In genomic region chr9:131529597-131530545, GRCh38 we compare ENCODE assay signal across 8 cellular contexts.
DNase-seq lines count a peak whose midpoint lies in the region; ATAC-seq and TF ChIP-seq lines count a peak whose summit lies in the region.

No MANE protein-coding gene starts in this region.

- TF ChIP-seq CTCF in C4-2B (conservative IDR thresholded peaks at IDR 0.05) (no peak), Loucy (conservative IDR thresholded peaks at IDR 0.05; ENCODE audit: low read length) (peak; percentile 23; the same call in 1 of the 2 replicates), nephron progenitor cell (IDR thresholded peaks at IDR 0.05) (no peak)

- H3F3A ChIP-seq in Loucy (ENCODE audit: low read depth) = no peaks in the 10 kb centered on the region

- no peaks in the 10 kb centered on the region for H3K27me3 ChIP-seq in Loucy (ENCODE audit: insufficient read depth, low read length, poor library complexity, severe bottlenecking)
- no peaks in the 10 kb centered on the region for H3K27me3 ChIP-seq in duodenal mucosa (ENCODE audit: control insufficient read depth in 1 of 2, insufficient read depth in 2 of 2, low read length in 2 of 2)

- peak overlapping the region; percentile 77 for H3K9ac ChIP-seq in Loucy (ENCODE audit: low read depth, low read length, poor library complexity, severe bottlenecking)
- H3K9ac ChIP-seq in duodenal mucosa (ENCODE audit: low read depth in 1 of 2, low read length in 2 of 2) = peak overlapping the region; percentile 75 to 81

- peak overlapping the region; percentile 90 for H3K27ac Mint-ChIP-seq in nephron progenitor cell

- no peaks in the 10 kb centered on the region for H3K9me2 ChIP-seq in Loucy (replicated peaks; ENCODE audit: low read depth, low read length)

- peaks cover 4% of the 10 kb centered on the region for H3K27me3 Mint-ChIP-seq in nephron progenitor cell (ENCODE audit: low read depth, poor library complexity)

- no peak for DNase-seq in nephron progenitor cell

- H3K27ac ChIP-seq in C4-2B (peak overlapping the region; percentile 86), duodenal mucosa (ENCODE audit: low read depth, low read length) (no peak overlapping the region)

- peak overlapping the region; percentile 88 for H3K4me3 Mint-ChIP-seq in nephron progenitor cell

- ATAC-seq in GM18909 (IDR thresholded peaks at IDR 0.05; ENCODE audit: poor library complexity, unreplicated experiment) (no peak), GM19455 (IDR thresholded peaks at IDR 0.05; ENCODE audit: unreplicated experiment) (no peak), HG02970 (IDR thresholded peaks at IDR 0.05; ENCODE audit: low FRiP score, unreplicated experiment) (no peak), GM21423 (IDR thresholded peaks at IDR 0.05; ENCODE audit: unreplicated experiment) (no peak)

- peaks cover 14% of the 10 kb centered on the region for H3K4me1 ChIP-seq in Loucy (ENCODE audit: insufficient read depth, low read length, poor library complexity, severe bottlenecking)
- H3K4me1 ChIP-seq in duodenal mucosa (ENCODE audit: control insufficient read depth in 1 of 2, insufficient read depth in 2 of 2, low read length in 2 of 2) = peaks cover 15 to 16% of the 10 kb centered on the region in 2 donors

- peak overlapping the region; percentile 76 for H3K4me3 ChIP-seq in Loucy (ENCODE audit: low read length, poor library complexity, severe bottlenecking)
- peak overlapping the region; percentile 83 to 86 for H3K4me3 ChIP-seq in duodenal mucosa (ENCODE audit: low read depth in 1 of 2, low read length in 2 of 2)

- H3K36me3 Mint-ChIP-seq in nephron progenitor cell (ENCODE audit: low read depth) = peaks cover 25% of the 10 kb centered on the region

- H3K9me3 Mint-ChIP-seq in nephron progenitor cell = no peaks in the 10 kb centered on the region

- peaks cover 4% of the 10 kb centered on the region for H4K20me1 ChIP-seq in Loucy (ENCODE audit: insufficient read depth, low read length, poor library complexity, severe bottlenecking)

- peaks cover 27% of the 10 kb centered on the region for H3K4me1 Mint-ChIP-seq in nephron progenitor cell

- H3K4me2 ChIP-seq in Loucy (ENCODE audit: low read depth, low read length, poor library complexity, severe bottlenecking) = peak overlapping the region; percentile 79

- peaks cover 27% of the 10 kb centered on the region for H3K79me2 ChIP-seq in Loucy (ENCODE audit: insufficient read depth, low read length)

- no peak overlapping the region for H2AFZ ChIP-seq in Loucy (ENCODE audit: low read length)

- H3K9me3 ChIP-seq in Loucy (ENCODE audit: insufficient read depth, low read depth, low read length) (no peaks in the 10 kb centered on the region), duodenal mucosa (ENCODE audit: control insufficient read depth in 1 of 2, low read length in 2 of 2) (no peaks in the 10 kb centered on the region)

- H3K36me3 ChIP-seq in Loucy (ENCODE audit: insufficient read depth, low read length) = peaks cover 7% of the 10 kb centered on the region; the same call in 1 of the 2 replicates
- H3K36me3 ChIP-seq in duodenal mucosa (ENCODE audit: control insufficient read depth in 1 of 2, insufficient read depth in 2 of 2, low read length in 2 of 2) = peaks cover 15 to 41% of the 10 kb centered on the region in 2 donors
